ENCODE assay signal across 11 cellular contexts in genomic region chr1:167136191-167136614, GRCh38. TPM values are rescaled to one million over a fixed set of nuclear protein-coding genes. Genes with fewer than 3 reads are reported as not detected.
DNase-seq lines count a peak whose midpoint lies in the region; ATAC-seq and FAIRE-seq lines count a peak whose summit lies in the region.
"Had no signal": no experiment of that assay in that cellular context is flagged by ENCODE, and none has a peak within 500 bp of the region (broad histone marks: within the 10 kb centered on the region; RNA-seq: fewer than 3 reads in every experiment).

No MANE protein-coding gene starts in this region.

- no peak for DNase-seq in Right ventricle myocardium superior
- DNase-seq in cardiac septum (ENCODE audit: low spot score): no peak
- DNase-seq in SK-MEL-5 (ENCODE audit: low read depth, low spot score): peak; percentile 26
- DNase-seq in right cardiac atrium: no peak
- peak; percentile 70 for DNase-seq in urothelium cell line (ENCODE audit: low spot score)
- no peak for DNase-seq in stimulated activated CD4-positive, alpha-beta T cell treated with anti-CD3 and anti-CD28 coated beads, Interleukin-2, amount 100 ng/mL, for 48 hours
- DNase-seq in stimulated activated CD4-positive, alpha-beta T cell treated with anti-CD3 and anti-CD28 coated beads, Interleukin-2, amount 100 ng/mL, for 24 hours: no peak
- no peak for DNase-seq in SKM-1 (lab: John Stamatoyannopoulos, UW; ENCODE audit: unreplicated experiment)
- DNase-seq: left cardiac atrium; stimulated activated CD4-positive, alpha-beta T cell treated with anti-CD3 and anti-CD28 coated beads, Interleukin-4, amount 100 ng/mL, for 1 hour had no signal

- H3K4me1 ChIP-seq in right cardiac atrium (ENCODE audit: control insufficient read depth, insufficient read depth, low read length): no peaks in the 10 kb centered on the region
- H3K4me1 ChIP-seq: breast epithelium had no signal

- H3K4me3 ChIP-seq in right cardiac atrium (ENCODE audit: low read length): no peak overlapping the region
- H3K4me3 ChIP-seq: breast epithelium had no signal

- intact Hi-C loops in Right ventricle myocardium superior (cut with DNase I) (no loop called here), cardiac septum (cut with DNase I) (no loop called here), right cardiac atrium (cut with DNase I) (no loop called here)

- 28% methylated on average over 2 of the region's 2 CpGs for WGBS in right cardiac atrium

- H3K9me3 ChIP-seq in right cardiac atrium (ENCODE audit: control insufficient read depth, low read length): no peaks in the 10 kb centered on the region
- H3K9me3 ChIP-seq: breast epithelium had no signal

- in situ Hi-C loops in SK-MEL-5 (cut with HindIII; ENCODE audit: low pct_unique_long_range_greater_than_20kb, low sequenced_read_pairs): no loop called here

- no peak for FAIRE-seq in urothelium cell line (lab: Jason Lieb, UNC)

- peak overlapping the region; percentile 45 for H3K27ac ChIP-seq in right cardiac atrium (ENCODE audit: low read length)
- H3K27ac ChIP-seq: breast epithelium had no signal

- ATAC-seq in Right ventricle myocardium superior (ENCODE audit: poor library complexity) (peak; percentile 61), right cardiac atrium (peak; percentile 66 to 79)

- no peaks in the 10 kb centered on the region for H3K27me3 ChIP-seq in right cardiac atrium (ENCODE audit: control insufficient read depth, insufficient read depth)

RNA-seq across cellular contexts. Expression of gene STYXL2, which starts 42.3 kb away (rescaled TPM):
- total RNA-seq in Right ventricle myocardium superior (121 TPM), cardiac septum (462 TPM), right cardiac atrium (100 to 1,000 TPM in 3 of 4 donors, 10 to 100 TPM in 1; 94.1 to 144 (median 122) TPM)
- 0.03 TPM in 1 of 2 replicates, not detected in the other for total RNA-seq in SK-MEL-5 (2014; rRNA removed; shearing (Covaris generic))
- not detected in 2 replicates for polyA plus RNA-seq in SK-MEL-5 (2015; cell fraction: cytosol; rRNA removed)
- polyA plus RNA-seq in SK-MEL-5 (2015; cell fraction: nucleus; rRNA removed): not detected in 2 replicates
- polyA plus RNA-seq in right cardiac atrium: 69.5 TPM

RNA-seq across cellular contexts. Expression of gene GPA33, which starts 46.0 kb away (rescaled TPM):
- total RNA-seq in Right ventricle myocardium superior (0.19 TPM), cardiac septum (2.7 TPM), right cardiac atrium (under 1 TPM in 3 of 4 donors, not detected in 1; 0.11 to 0.31 (median 0.14) TPM)
- not detected in 2 replicates for total RNA-seq in SK-MEL-5 (2014; rRNA removed; shearing (Covaris generic))
- not detected in 2 replicates for polyA plus RNA-seq in SK-MEL-5 (2015; cell fraction: cytosol; rRNA removed)
- not detected in 2 replicates for polyA plus RNA-seq in SK-MEL-5 (2015; cell fraction: nucleus; rRNA removed)
- polyA plus RNA-seq in right cardiac atrium: 0.36 TPM

Comparison
In these comparisons a context has a peak if more than half of its experiments do, and no peak if none do; other contexts are left out.
1. DNase-seq: peak in SK-MEL-5 (single experiment) and urothelium cell line (single experiment); none in Right ventricle myocardium superior (single experiment), cardiac septum (single experiment), right cardiac atrium (0 of 3), stimulated activated CD4-positive, alpha-beta T cell treated with anti-CD3 and anti-CD28 coated beads, Interleukin-2, amount 100 ng/mL, for 48 hours (0 of 2), stimulated activated CD4-positive, alpha-beta T cell treated with anti-CD3 and anti-CD28 coated beads, Interleukin-2, amount 100 ng/mL, for 24 hours (0 of 2) and SKM-1 (single experiment).
2. RNA of gene STYXL2, which starts 42.3 kb away (total RNA-seq): 462 TPM in cardiac septum (single experiment), 94.1 to 144 TPM in right cardiac atrium and 121 TPM in Right ventricle myocardium superior (single experiment); 0.03 TPM in SK-MEL-5; every median in the first group is over 10 times any median in the second.